ENCODE assay signal across 28 cellular contexts in genomic region chr11:45369294-45369693, GRCh38.
"Had no signal": no experiment of that assay in that cellular context is flagged by ENCODE, and none has a peak within 500 bp of the region (broad histone marks: within the 10 kb centered on the region; RNA-seq: fewer than 3 reads in every experiment).

No MANE protein-coding gene starts in this region.

- H3K4me2 ChIP-seq: SK-N-SH had no signal

- H3K9ac ChIP-seq: SK-N-SH had no signal

- H3K27ac Mint-ChIP-seq: activated CD4-positive, alpha-beta memory T cell treated with anti-CD3 and anti-CD28 coated beads for 36 hours; activated CD4-positive, alpha-beta T cell treated with anti-CD3 and anti-CD28 coated beads, Interleukin-2, amount 10 ng/mL, durations not matched to agents 7 days and 5 days; activated naive CD4-positive, alpha-beta T cell treated with anti-CD3 and anti-CD28 coated beads, Interleukin-2, amount 10 ng/mL, durations not matched to agents 7 days and 5 days; activated naive CD8-positive, alpha-beta T cell treated with anti-CD3 and anti-CD28 coated beads, Interleukin-2, amount 10 ng/mL, durations not matched to agents 7 days and 5 days had no signal

- H3K4me3 ChIP-seq: adrenal gland, breast epithelium, K562, SJCRH30 had no signal

- ATAC-seq: K562, Panc1, Right ventricle myocardium inferior had no signal

- H3K9me3 ChIP-seq: adrenal gland, breast epithelium, SJCRH30, SK-N-SH had no signal

- H3K9me3 Mint-ChIP-seq: activated CD4-positive, alpha-beta memory T cell treated with anti-CD3 and anti-CD28 coated beads for 36 hours; activated CD4-positive, alpha-beta T cell treated with anti-CD3 and anti-CD28 coated beads, Interleukin-2, amount 10 ng/mL, durations not matched to agents 7 days and 5 days; activated naive CD4-positive, alpha-beta T cell treated with anti-CD3 and anti-CD28 coated beads, Interleukin-2, amount 10 ng/mL, durations not matched to agents 7 days and 5 days; activated naive CD8-positive, alpha-beta T cell treated with anti-CD3 and anti-CD28 coated beads, Interleukin-2, amount 10 ng/mL, durations not matched to agents 7 days and 5 days had no signal

- H3K36me3 ChIP-seq: adrenal gland, breast epithelium, SJCRH30 had no signal

- DNase-seq: activated CD4-positive, alpha-beta memory T cell treated with anti-CD3 and anti-CD28 coated beads for 36 hours; activated CD4-positive, alpha-beta T cell treated with anti-CD3 and anti-CD28 coated beads, Interleukin-2, amount 10 ng/mL, durations not matched to agents 7 days and 5 days; activated CD4-positive, CD25-positive, alpha-beta regulatory T cell; activated CD8-positive, alpha-beta memory T cell treated with anti-CD3 and anti-CD28 coated beads, Interleukin-2, amount 50 U/mL, for 4 hours; activated gamma-delta T cell treated with Interleukin-2 at 50 U/mL for 16 hours; activated naive CD4-positive, alpha-beta T cell treated with anti-CD3 and anti-CD28 coated beads, Interleukin-2, amount 10 ng/mL, durations not matched to agents 7 days and 5 days; activated naive CD8-positive, alpha-beta T cell treated with anti-CD3 and anti-CD28 coated beads, Interleukin-2, amount 10 ng/mL, durations not matched to agents 7 days and 5 days; caudate nucleus; Karpas-422; MM.1S; NCI-H1105; NCI-H1436; NCI-H1694 treated with DMSO at 0.1 percent for 48 hours; NCI-H2029 treated with DMSO at 0.1 percent for 48 hours; NCI-H226; NCI-H510A; NCI-H526 treated with DMSO at 0.1 percent for 48 hours; NCI-H82; RPMI8226; SJCRH30; SK-N-SH; T-helper 1 cell had no signal

- H3K4me1 ChIP-seq: adrenal gland, breast epithelium, SJCRH30 had no signal

- H3K4me3 Mint-ChIP-seq: activated CD4-positive, alpha-beta memory T cell treated with anti-CD3 and anti-CD28 coated beads for 36 hours; activated CD4-positive, alpha-beta T cell treated with anti-CD3 and anti-CD28 coated beads, Interleukin-2, amount 10 ng/mL, durations not matched to agents 7 days and 5 days; activated naive CD4-positive, alpha-beta T cell treated with anti-CD3 and anti-CD28 coated beads, Interleukin-2, amount 10 ng/mL, durations not matched to agents 7 days and 5 days; activated naive CD8-positive, alpha-beta T cell treated with anti-CD3 and anti-CD28 coated beads, Interleukin-2, amount 10 ng/mL, durations not matched to agents 7 days and 5 days had no signal

- H3K27ac ChIP-seq: adrenal gland, breast epithelium, SJCRH30, VCaP had no signal

- H3K36me3 Mint-ChIP-seq: activated CD4-positive, alpha-beta memory T cell treated with anti-CD3 and anti-CD28 coated beads for 36 hours; activated naive CD4-positive, alpha-beta T cell treated with anti-CD3 and anti-CD28 coated beads, Interleukin-2, amount 10 ng/mL, durations not matched to agents 7 days and 5 days; activated naive CD8-positive, alpha-beta T cell treated with anti-CD3 and anti-CD28 coated beads, Interleukin-2, amount 10 ng/mL, durations not matched to agents 7 days and 5 days had no signal
